In genomic region chr11:406796-407650, GRCh38 we compare ENCODE assay signal across 8 cellular contexts. TPM values are rescaled to one million over a fixed set of nuclear protein-coding genes. Genes with fewer than 3 reads are reported as not detected.
DNase-seq lines count a peak whose midpoint lies in the region; ATAC-seq and TF ChIP-seq lines count a peak whose summit lies in the region.

No MANE protein-coding gene starts in this region.

- intact Hi-C loops in Caco-2 (cut with micrococcal nuclease; ENCODE audit: unreplicated experiment) = no loop called here

- no peak overlapping the region for H3K27ac Mint-ChIP-seq in Caco-2 (ENCODE audit: unreplicated experiment)

- no peaks in the 10 kb centered on the region for H3K27me3 Mint-ChIP-seq in Caco-2 (ENCODE audit: insufficient read depth, unreplicated experiment)

- peak; percentile 61 for ATAC-seq in GM19467 (IDR thresholded peaks at IDR 0.05; ENCODE audit: unreplicated experiment)

- H3K4me3 ChIP-seq in BLaER1 (peak overlapping the region; percentile 65), astrocyte of the cerebellum (ENCODE audit: low read depth, low read length) (peak overlapping the region; percentile 51), iPS DF 6.9 (ENCODE audit: low read length) (peak overlapping the region; percentile 32; the same call in 1 of the 2 replicates), smooth muscle cell (peak overlapping the region; percentile 56), Caco-2 (ENCODE audit: low read depth, low read length) (no peak overlapping the region)

- no peak overlapping the region for H2AFZ ChIP-seq in smooth muscle cell (ENCODE audit: low read depth)

- H3F3A ChIP-seq in smooth muscle cell (ENCODE audit: low read depth) = no peaks in the 10 kb centered on the region

- H3K4me1 ChIP-seq in BLaER1 (peaks cover 51% of the 10 kb centered on the region), iPS DF 6.9 (ENCODE audit: control insufficient read depth, insufficient read depth, low read length) (peaks cover 4% of the 10 kb centered on the region), smooth muscle cell (ENCODE audit: low read depth) (no peaks in the 10 kb centered on the region), Caco-2 (peaks cover 9% of the 10 kb centered on the region)

- H4K20me1 ChIP-seq in BLaER1 (peaks cover 10% of the 10 kb centered on the region), smooth muscle cell (ENCODE audit: low read depth) (no peaks in the 10 kb centered on the region)

- H3K4me1 Mint-ChIP-seq in Caco-2 (ENCODE audit: low read depth, unreplicated experiment) = no peaks in the 10 kb centered on the region

- H3K79me2 ChIP-seq in smooth muscle cell (ENCODE audit: low read depth) = no peaks in the 10 kb centered on the region

- H3K9ac ChIP-seq in BLaER1 (peak overlapping the region; percentile 61), smooth muscle cell (ENCODE audit: low read depth) (no peak overlapping the region)

- DNase-seq in HuH-7 (ENCODE audit: low spot score) (peak; percentile 83), T-helper 2 cell (peak; percentile 79 to 98 (median 92)), astrocyte of the cerebellum (ENCODE audit: low read depth) (peak; percentile 22), iPS DF 6.9 (ENCODE audit: low read depth, low spot score) (no peak), smooth muscle cell (lab: John Stamatoyannopoulos, UW; ENCODE audit: unreplicated experiment) (peak; percentile 33), Caco-2 (no peak)

- H3K27me3 ChIP-seq in BLaER1 = no peaks in the 10 kb centered on the region
- H3K27me3 ChIP-seq in iPS DF 6.9 (ENCODE audit: control insufficient read depth, insufficient read depth, low read length) = no peaks in the 10 kb centered on the region
- H3K27me3 ChIP-seq in smooth muscle cell (ENCODE audit: low read depth) = no peaks in the 10 kb centered on the region
- no peaks in the 10 kb centered on the region for H3K27me3 ChIP-seq in Caco-2 (replicated peaks; ENCODE audit: control insufficient read depth, insufficient read depth, low read length)

- H3K9me3 ChIP-seq in BLaER1 (no peaks in the 10 kb centered on the region), iPS DF 6.9 (ENCODE audit: control insufficient read depth, insufficient read depth, low read length) (no peaks in the 10 kb centered on the region), smooth muscle cell (replicated peaks; ENCODE audit: low read depth) (no peaks in the 10 kb centered on the region), Caco-2 (peaks cover 3% of the 10 kb centered on the region; the same call in 1 of the 2 replicates)

- TF ChIP-seq CTCF in astrocyte of the cerebellum (IDR thresholded peaks at IDR 0.05; ENCODE audit: low read depth, low read length, missing control alignments) = no peak
- TF ChIP-seq CTCF in smooth muscle cell (IDR thresholded peaks at IDR 0.05; ENCODE audit: borderline replicate concordance, insufficient read depth, poor library complexity, severe bottlenecking) = no peak
- TF ChIP-seq CTCF in Caco-2 (IDR thresholded peaks at IDR 0.05; ENCODE audit: insufficient read depth in 1 of 2, low read depth in 1 of 2, low read length in 1 of 2, severe bottlenecking in 1 of 2, unreplicated experiment in 1 of 2) = no peak

- H3K27ac ChIP-seq in BLaER1 = peak overlapping the region; percentile 80
- H3K27ac ChIP-seq in iPS DF 6.9 (ENCODE audit: low read length) = no peak overlapping the region
- no peak overlapping the region for H3K27ac ChIP-seq in smooth muscle cell (ENCODE audit: low read depth)

- no TSS peak for BruUV-seq in Caco-2 (replicated peaks; lab: Mats Ljungman, UMichigan)

- no peaks in the 10 kb centered on the region for H3K9me3 Mint-ChIP-seq in Caco-2 (ENCODE audit: unreplicated experiment)

- POLR2A ChIA-PET in Caco-2 (lab: Charles Lee) = interaction anchor here (0.5 to 1.1 kb wide), 5 partner anchors 10 to 203 kb away, joined by 3 to 8 read pairs (median 5); partner anchors contain the start of gene PKP3

- no peak overlapping the region for H3K4me3 Mint-ChIP-seq in Caco-2 (ENCODE audit: unreplicated experiment)

- CTCF ChIA-PET in Caco-2 (lab: Charles Lee) = interaction anchor here (0.6 to 1.5 kb wide), 4 partner anchors 10 to 534 kb away, joined by 3 to 12 read pairs (median 6); partner anchors contain the start of gene PTDSS2

- H3K36me3 ChIP-seq in BLaER1 = peaks cover 3% of the 10 kb centered on the region; the same call in 1 of the 2 replicates
- H3K36me3 ChIP-seq in iPS DF 6.9 (ENCODE audit: control insufficient read depth, insufficient read depth, low read length) = peaks cover 13% of the 10 kb centered on the region; the same call in 1 of the 2 replicates
- no peaks in the 10 kb centered on the region for H3K36me3 ChIP-seq in smooth muscle cell (ENCODE audit: low read depth)
- H3K36me3 ChIP-seq in Caco-2 (ENCODE audit: control insufficient read depth, insufficient read depth, low read length) = peaks cover 5% of the 10 kb centered on the region

- WGBS in iPS DF 6.9 (ENCODE audit: insufficient coverage, insufficient read length) = no CpG with 5 or more reads among the region's 91 CpGs
- 9% methylated on average over 32 of the region's 91 CpGs for WGBS in smooth muscle cell (ENCODE audit: low lambda C conversion rate)

- in situ Hi-C loops in astrocyte of the cerebellum (cut with HindIII; ENCODE audit: low sequenced_read_pairs) = no loop called here

- H3K4me2 ChIP-seq in BLaER1 (peak overlapping the region; percentile 84), smooth muscle cell (peak overlapping the region; percentile 89)

- peaks cover 74% of the 10 kb centered on the region for H3K36me3 Mint-ChIP-seq in Caco-2 (ENCODE audit: insufficient read depth, unreplicated experiment)

RNA-seq across cellular contexts. Expression of gene SIGIRR, which starts 7.8 kb away (rescaled TPM):
- total RNA-seq in smooth muscle cell (15.3 and 18.3 TPM in 2 replicates), Caco-2 (2022) (119 and 124 TPM in 2 replicates)
- polyA plus RNA-seq in smooth muscle cell = 26.3 and 29.4 TPM in 2 replicates

RNA-seq across cellular contexts. Expression of gene PKP3, which starts 13.0 kb away (rescaled TPM):
- total RNA-seq in smooth muscle cell = 32.0 and 61.2 TPM in 2 replicates
- polyA plus RNA-seq in smooth muscle cell = 24.6 and 69.9 TPM in 2 replicates
- 143 and 149 TPM in 2 replicates for total RNA-seq in Caco-2 (2022)

RNA-seq across cellular contexts. Expression of gene ANO9, which starts 34.8 kb away (rescaled TPM):
- total RNA-seq in smooth muscle cell (0.67 and 1.4 TPM in 2 replicates), Caco-2 (2022) (85.5 and 92.6 TPM in 2 replicates)
- polyA plus RNA-seq in smooth muscle cell = 1.5 and 7.1 TPM in 2 replicates

RNA-seq across cellular contexts. Expression of gene B4GALNT4, which starts 37.7 kb away (rescaled TPM):
- 21.9 and 48.8 TPM in 2 replicates for total RNA-seq in smooth muscle cell
- 44.9 and 45.8 TPM in 2 replicates for polyA plus RNA-seq in smooth muscle cell
- total RNA-seq in Caco-2 (2022) = 30.7 and 35.6 TPM in 2 replicates

RNA-seq across cellular contexts. Expression of gene PTDSS2, which starts 43.1 kb away (rescaled TPM):
- total RNA-seq in smooth muscle cell (15.2 and 20.7 TPM in 2 replicates), Caco-2 (2022) (40.6 and 44.3 TPM in 2 replicates)
- 25.2 and 33.5 TPM in 2 replicates for polyA plus RNA-seq in smooth muscle cell

Comparison
In these comparisons a context has a peak if more than half of its experiments do, and no peak if none do; other contexts are left out.
1. DNase-seq: peak in HuH-7 (single experiment), T-helper 2 cell (5 of 5), astrocyte of the cerebellum (single experiment) and smooth muscle cell (single experiment); none in iPS DF 6.9 (single experiment) and Caco-2 (0 of 2).
2. RNA of gene ANO9, which starts 34.8 kb away (total RNA-seq): 85.5 to 92.6 TPM in Caco-2; 0.67 to 1.4 TPM in smooth muscle cell; every median in the first group is over 10 times any median in the second.